ENCODE assay signal across 18 cellular contexts in genomic region chr12:15842106-15842505, GRCh38. TPM values are rescaled to one million over a fixed set of nuclear protein-coding genes. Genes with fewer than 3 reads are reported as not detected.
A peak's percentile ranks its signal among the peaks of the same experiment; 100 is the strongest.
DNase-seq lines count a peak whose midpoint lies in the region; ATAC-seq and TF ChIP-seq lines count a peak whose summit lies in the region.
"Had no signal": no experiment of that assay in that cellular context is flagged by ENCODE, and none has a peak within 500 bp of the region (broad histone marks: within the 10 kb centered on the region; RNA-seq: fewer than 3 reads in every experiment).

No MANE protein-coding gene starts in this region.

- H3K27me3 ChIP-seq in AG04450 (ENCODE audit: control insufficient read depth, insufficient read depth, low read length) (no peaks in the 10 kb centered on the region), IMR-90 (ENCODE audit: control insufficient read depth, insufficient read depth, low read length) (no peaks in the 10 kb centered on the region), H9 (ENCODE audit: insufficient read depth, low read length) (no peaks in the 10 kb centered on the region)

- H2AK9ac ChIP-seq in IMR-90 (replicated peaks; ENCODE audit: low read depth, low read length, poor library complexity), result no peak overlapping the region

- H2BK15ac ChIP-seq in IMR-90 (ENCODE audit: low read depth, low read length) (0 out of 3 replicates have a peak overlapping the region, but pooled peaks have one; percentile 21), H9 (ENCODE audit: low read depth, low read length) (no peak overlapping the region)

- H3K4me1 ChIP-seq in IMR-90 (ENCODE audit: control insufficient read depth, insufficient read depth, low read length) (peaks cover 11% of the 10 kb centered on the region), H9 (ENCODE audit: insufficient read depth, low read length) (no peaks in the 10 kb centered on the region)
- H3K4me1 ChIP-seq: parathyroid adenoma had no signal

- H3K4me3 ChIP-seq in AG04450 (ENCODE audit: low read depth, low read length) (no peak overlapping the region), IMR-90 (ENCODE audit: insufficient read depth, low read depth, low read length) (no peak overlapping the region)

- no peaks in the 10 kb centered on the region for H3K36me3 ChIP-seq in IMR-90 (ENCODE audit: control insufficient read depth, insufficient read depth, low read length)

- CTCF ChIA-PET in AG04450 (lab: Charles Lee), result interaction anchor here (0.6 kb wide), 1 partner anchor 257 kb away, joined by 3 read pairs; no protein-coding TSS in a partner anchor
- CTCF ChIA-PET in IMR-90 (lab: Yijun Ruan, JAX), result no interaction called here

- 27% methylated on average over 3 of the region's 3 CpGs; no CpG with 5 or more reads in 1 of the 2 experiments for WGBS in IMR-90 (ENCODE audit: extremely low coverage in 2 of 2, insufficient read length in 1 of 2), 2 experiments
- no CpG with 5 or more reads among the region's 3 CpGs for WGBS in H9 (ENCODE audit: extremely low coverage, insufficient read length, low lambda C conversion rate)

- H3K4me1 Mint-ChIP-seq in chondrocyte (ENCODE audit: low read depth) (peaks cover 35% of the 10 kb centered on the region), H9 (peaks cover 3 to 8% of the 10 kb centered on the region in 2 experiments)
- H3K4me1 Mint-ChIP-seq in activated T-helper 2 cell treated with anti-CD3 and anti-CD28 coated beads, Interferon-gamma antibody, Interleukin-2, Interleukin-4, amounts not matched to agents 10 μg/mL and 5 μg/mL and 100 μg/mL, durations not matched to agents 14 hours and 24 hours and 36 hours (ENCODE audit: low read depth), result no peaks in the 10 kb centered on the region
- H3K4me1 Mint-ChIP-seq: B cell had no signal

- no peak overlapping the region for H3T11ph ChIP-seq in H9 (ENCODE audit: low read length)

- H3K9me3 Mint-ChIP-seq in chondrocyte (ENCODE audit: low read depth), result no peaks in the 10 kb centered on the region
- H3K9me3 Mint-ChIP-seq in activated T-helper 2 cell treated with anti-CD3 and anti-CD28 coated beads, Interferon-gamma antibody, Interleukin-2, Interleukin-4, amounts not matched to agents 10 μg/mL and 5 μg/mL and 100 μg/mL, durations not matched to agents 14 hours and 24 hours and 36 hours, result no peaks in the 10 kb centered on the region
- no peaks in the 10 kb centered on the region for H3K9me3 Mint-ChIP-seq in H9

- no peaks in the 10 kb centered on the region for H4K20me1 ChIP-seq in IMR-90 (ENCODE audit: insufficient read depth, low read length)
- no peaks in the 10 kb centered on the region for H4K20me1 ChIP-seq in H9 (ENCODE audit: control insufficient read depth, insufficient read depth, insufficient read length)

- 0 out of 2 replicates have a peak overlapping the region, but pooled peaks have one; percentile 37 for H4K91ac ChIP-seq in IMR-90 (ENCODE audit: insufficient read depth, low read depth, low read length)
- H4K91ac ChIP-seq in H9 (ENCODE audit: insufficient read length, low read depth, low read length), result no peak overlapping the region

- H3K4me3 Mint-ChIP-seq in chondrocyte (ENCODE audit: unreplicated experiment), result no peak overlapping the region
- no peak overlapping the region for H3K4me3 Mint-ChIP-seq in activated T-helper 2 cell treated with anti-CD3 and anti-CD28 coated beads, Interferon-gamma antibody, Interleukin-2, Interleukin-4, amounts not matched to agents 10 μg/mL and 5 μg/mL and 100 μg/mL, durations not matched to agents 14 hours and 24 hours and 36 hours (ENCODE audit: low read depth)
- no peak overlapping the region for H3K4me3 Mint-ChIP-seq in H9
- H3K4me3 Mint-ChIP-seq: B cell had no signal

- POLR2A ChIA-PET in AG04450 (lab: Yijun Ruan, JAX) (interaction anchor here (0.6 to 1.3 kb wide), 2 partner anchors 53 to 97 kb away, joined by 4 to 5 read pairs; partner anchors contain the start of gene EPS8), IMR-90 (lab: Charles Lee; ENCODE audit: unreplicated experiment) (no interaction called here)

- dilution Hi-C loops in IMR-90 (cut with HindIII; ENCODE audit: low sequenced_read_pairs, unreplicated experiment), result loop anchor here (25.0 kb wide), 1 partner anchor 230 kb away; no protein-coding TSS in a partner anchor

- no peak overlapping the region for H2AK5ac ChIP-seq in IMR-90 (ENCODE audit: low read depth, low read length)
- H2AK5ac ChIP-seq in H9 (ENCODE audit: insufficient read length, low read length), result no peak overlapping the region

- H3K4me2 ChIP-seq in IMR-90 (ENCODE audit: low read depth, low read length) (no peak overlapping the region), H9 (ENCODE audit: insufficient read depth, insufficient read length, low read length) (no peak overlapping the region)

- TF ChIP-seq CTCF in AG04450 (IDR thresholded peaks at IDR 0.05; ENCODE audit: low read depth, low read length) (no peak), IMR-90 (conservative IDR thresholded peaks at IDR 0.05; ENCODE audit: low read depth, low read length) (no peak), chondrocyte (IDR thresholded peaks at IDR 0.05) (no peak), H9 (conservative IDR thresholded peaks at IDR 0.05) (no peak)

- H3K9me3 ChIP-seq in AG04450 (ENCODE audit: control insufficient read depth, insufficient read depth, low read length) (no peaks in the 10 kb centered on the region), IMR-90 (ENCODE audit: control insufficient read depth, insufficient read depth, low read length) (no peaks in the 10 kb centered on the region), H9 (ENCODE audit: control insufficient read depth, low read depth, low read length) (no peaks in the 10 kb centered on the region)

- no peaks in the 10 kb centered on the region for H3K36me3 Mint-ChIP-seq in chondrocyte (ENCODE audit: low read depth)
- H3K36me3 Mint-ChIP-seq in activated T-helper 2 cell treated with anti-CD3 and anti-CD28 coated beads, Interferon-gamma antibody, Interleukin-2, Interleukin-4, amounts not matched to agents 10 μg/mL and 5 μg/mL and 100 μg/mL, durations not matched to agents 14 hours and 24 hours and 36 hours (ENCODE audit: low read depth), result no peaks in the 10 kb centered on the region
- H3K36me3 Mint-ChIP-seq in H9 (ENCODE audit: insufficient read depth in 1 of 3, low read depth in 3 of 3), result no peaks in the 10 kb centered on the region

- intact Hi-C loops in IMR-90 (cut with micrococcal nuclease), result no loop called here
- intact Hi-C loops in activated T-helper 2 cell treated with anti-CD3 and anti-CD28 coated beads, Interferon-gamma antibody, Interleukin-2, Interleukin-4, amounts not matched to agents 10 μg/mL and 5 μg/mL and 100 μg/mL, durations not matched to agents 14 hours and 24 hours and 36 hours (cut with micrococcal nuclease), result no loop called here

- H3K56ac ChIP-seq in IMR-90 (ENCODE audit: extremely low read depth, insufficient read depth, low read length) (no peak overlapping the region; the same call in 1 of the 2 replicates), H9 (ENCODE audit: insufficient read length, low read depth, low read length) (no peak overlapping the region)

- peak overlapping the region in 1 of 2 experiments; percentile 42; a peak in 1 of 4 replicates for H4K8ac ChIP-seq in IMR-90 (ENCODE audit: low read depth in 2 of 2, low read length in 2 of 2)
- no peak overlapping the region for H4K8ac ChIP-seq in H9 (replicated peaks; ENCODE audit: insufficient read length, low read depth, low read length)

- no peaks in the 10 kb centered on the region for H3K79me2 ChIP-seq in H9 (ENCODE audit: insufficient read depth, low read length)
- H3K79me2 ChIP-seq: parathyroid adenoma had no signal

- 0 out of 2 replicates have a peak, but pooled peaks have one; percentile 3 for TF ChIP-seq RAD21 in IMR-90 (IDR thresholded peaks at IDR 0.05; ENCODE audit: low read length)

- H3K27ac ChIP-seq in AG04450 (ENCODE audit: low read depth, low read length), result peak overlapping the region; percentile 54
- peak overlapping the region; percentile 60; the same call in 1 of the 2 replicates for H3K27ac ChIP-seq in IMR-90 (ENCODE audit: insufficient read depth, low read length)
- no peak overlapping the region for H3K27ac ChIP-seq in H9 (ENCODE audit: insufficient read length, low read depth, low read length)
- H3K27ac ChIP-seq: parathyroid adenoma had no signal

- H3K18ac ChIP-seq in IMR-90 (ENCODE audit: low read depth, low read length), result no peak overlapping the region; the same call in 1 of the 2 replicates
- no peak overlapping the region for H3K18ac ChIP-seq in H9 (ENCODE audit: insufficient read length, low read depth, low read length)

- in situ Hi-C loops in IMR-90 (cut with MboI; ENCODE audit: low sequenced_read_pairs), result no loop called here

- H2BK120ac ChIP-seq in IMR-90 (ENCODE audit: low read depth, low read length), result peak overlapping the region; percentile 52; the same call in 1 of the 2 replicates
- H2BK120ac ChIP-seq in H9 (ENCODE audit: low read depth, low read length, poor library complexity, severe bottlenecking), result no peak overlapping the region

- H3K23ac ChIP-seq in IMR-90 (ENCODE audit: low read depth, low read length) (no peak overlapping the region), H9 (ENCODE audit: insufficient read length, low read depth, low read length) (no peak overlapping the region)

- H3K23me2 ChIP-seq in H9 (ENCODE audit: insufficient read length, low read depth, low read length, poor library complexity, severe bottlenecking), result no peaks in the 10 kb centered on the region

- peak; percentile 61 for ATAC-seq in IMR-90 (ENCODE audit: low read depth)
- ATAC-seq in GM19455 (IDR thresholded peaks at IDR 0.05; ENCODE audit: unreplicated experiment), result no peak
- ATAC-seq: stimulated activated naive CD8-positive, alpha-beta T cell treated with anti-CD3 and anti-CD28 coated beads, Interleukin-15, Interleukin-2, amounts not matched to agents 100 U/mL and 50 U/mL, for 24 hours had no signal

- H2BK12ac ChIP-seq in H9 (ENCODE audit: insufficient read length, low read depth, low read length), result no peak overlapping the region

- DNase-seq in AG04450 (ENCODE audit: low read depth, low spot score) (peak; percentile 72), IMR-90 (peak; percentile 98), chondrocyte (ENCODE audit: low spot score) (no peak), kidney tubule cell (ENCODE audit: low spot score) (peak; percentile 62), H9 (no peak), cerebellum (ENCODE audit: low spot score) (no peak)
- no peak for DNase-seq in activated T-helper 2 cell treated with anti-CD3 and anti-CD28 coated beads, Interferon-gamma antibody, Interleukin-2, Interleukin-4, amounts not matched to agents 10 μg/mL and 5 μg/mL and 100 μg/mL, durations not matched to agents 14 hours and 24 hours and 36 hours (ENCODE audit: low spot score)
- DNase-seq: activated CD4-positive, alpha-beta T cell treated with anti-CD3 and anti-CD28 coated beads for 4 hours; activated CD8-positive, alpha-beta memory T cell treated with anti-CD3 and anti-CD28 coated beads, Interleukin-2, amount 50 U/mL, for 48 hours; activated naive CD4-positive, alpha-beta T cell treated with anti-CD3 and anti-CD28 coated beads, Interleukin-2, amount 50 U/mL, for 16 hours; NCI-H1436; NCI-H446; stimulated activated CD4-positive, alpha-beta T cell treated with anti-CD3 and anti-CD28 coated beads, Interleukin-12 subunit alpha, Interleukin-12 subunit beta, amount 100 ng/mL, for 4 hours; stimulated activated naive CD8-positive, alpha-beta T cell treated with anti-CD3 and anti-CD28 coated beads, Interleukin-15, Interleukin-2, amounts not matched to agents 100 U/mL and 50 U/mL, for 24 hours; T-helper 9 cell had no signal

- H3K27ac Mint-ChIP-seq in chondrocyte (ENCODE audit: unreplicated experiment) (peak overlapping the region; percentile 1), H9 (no peak overlapping the region)
- no peak overlapping the region for H3K27ac Mint-ChIP-seq in activated T-helper 2 cell treated with anti-CD3 and anti-CD28 coated beads, Interferon-gamma antibody, Interleukin-2, Interleukin-4, amounts not matched to agents 10 μg/mL and 5 μg/mL and 100 μg/mL, durations not matched to agents 14 hours and 24 hours and 36 hours
- H3K27ac Mint-ChIP-seq: B cell had no signal

- H3K4ac ChIP-seq in IMR-90 (ENCODE audit: low read depth, low read length) (peak overlapping the region; percentile 73; the same call in 1 of the 2 replicates), H9 (ENCODE audit: low read depth, low read length) (no peak overlapping the region)

- no peak overlapping the region for H3K9ac ChIP-seq in IMR-90 (ENCODE audit: low read depth, low read length)
- H3K9ac ChIP-seq in H9 (ENCODE audit: extremely low read depth, insufficient read length, low read length), result no peak overlapping the region
- H3K9ac ChIP-seq: parathyroid adenoma had no signal

- peak overlapping the region; percentile 45 for H2BK20ac ChIP-seq in IMR-90 (ENCODE audit: low read depth, low read length)
- no peak overlapping the region for H2BK20ac ChIP-seq in H9 (ENCODE audit: low read depth, low read length, poor library complexity, severe bottlenecking)

- peaks cover 5% of the 10 kb centered on the region for H3K9me1 ChIP-seq in IMR-90 (ENCODE audit: insufficient read depth, low read length)

- H2BK5ac ChIP-seq in IMR-90 (ENCODE audit: low read depth, low read length, poor library complexity, severe bottlenecking) (peak overlapping the region; percentile 62), H9 (ENCODE audit: insufficient read length, low read length) (no peak overlapping the region)

- H4K5ac ChIP-seq in IMR-90 (ENCODE audit: low read depth, low read length), result no peak overlapping the region
- H4K5ac ChIP-seq in H9 (ENCODE audit: insufficient read length, low read depth, low read length), result no peak overlapping the region

- H3K27me3 Mint-ChIP-seq in chondrocyte (ENCODE audit: low read depth) (no peaks in the 10 kb centered on the region), H9 (ENCODE audit: low read depth) (no peaks in the 10 kb centered on the region)
- H3K27me3 Mint-ChIP-seq in activated T-helper 2 cell treated with anti-CD3 and anti-CD28 coated beads, Interferon-gamma antibody, Interleukin-2, Interleukin-4, amounts not matched to agents 10 μg/mL and 5 μg/mL and 100 μg/mL, durations not matched to agents 14 hours and 24 hours and 36 hours (ENCODE audit: low read depth), result peaks cover 10% of the 10 kb centered on the region

- TF ChIP-seq POLR2A in IMR-90 (IDR thresholded peaks at IDR 0.05; ENCODE audit: low read depth, low read length), result no peak

- H3K14ac ChIP-seq in IMR-90 (replicated peaks; ENCODE audit: low read depth, low read length), result 0 out of 2 replicates have a peak overlapping the region, but pooled peaks have one; percentile 49
- H3K14ac ChIP-seq in H9 (ENCODE audit: insufficient read depth, low read length), result no peak overlapping the region

- no peaks in the 10 kb centered on the region for H3K79me1 ChIP-seq in IMR-90 (ENCODE audit: low read depth in 1 of 2, low read length in 2 of 2)
- H3K79me1 ChIP-seq in H9 (ENCODE audit: insufficient read depth, low read depth, low read length, poor library complexity, severe bottlenecking), result no peaks in the 10 kb centered on the region

- H2AFZ ChIP-seq in IMR-90 (replicated peaks; ENCODE audit: low read length, poor library complexity) (no peak overlapping the region), H9 (ENCODE audit: low read length) (no peak overlapping the region)
- H2AFZ ChIP-seq: parathyroid adenoma had no signal

- BruUV-seq in IMR-90 (replicated peaks; lab: Mats Ljungman, UMichigan), result no TSS peak

RNA-seq across cellular contexts. Expression of gene STRAP, which starts 40.1 kb away (rescaled TPM):
- polyA plus RNA-seq in AG04450 (2011; rRNA removed) (133 and 180 TPM in 2 replicates), IMR-90 (2012; rRNA removed) (91.0 and 98.1 TPM in 2 replicates)
- polyA minus RNA-seq in AG04450 (2011; rRNA and poly(A)+ RNA removed), result 151 and 152 TPM in 2 replicates
- total RNA-seq in IMR-90 (2012; rRNA removed) (82.1 and 133 TPM in 2 replicates), chondrocyte (153 to 172 TPM (median 154 TPM) in 3 replicates), H9 (2021) (210 and 218 TPM in 2 replicates), cerebellum (64.0 TPM)
- polyA plus RNA-seq in IMR-90 (2012; cell fraction: cytosol; rRNA removed), result 53.4 and 67.4 TPM in 2 replicates
- polyA plus RNA-seq in IMR-90 (2012; cell fraction: nucleus; rRNA removed; ENCODE audit: low replicate concordance), result 31.4 and 54.0 TPM in 2 replicates
- 144 TPM in 2 replicates for total RNA-seq in activated T-helper 2 cell treated with anti-CD3 and anti-CD28 coated beads, Interferon-gamma antibody, Interleukin-2, Interleukin-4, amounts not matched to agents 10 μg/mL and 5 μg/mL and 100 μg/mL, durations not matched to agents 14 hours and 24 hours and 36 hours

RNA-seq across cellular contexts. Expression of gene EPS8, which starts 52.9 kb away (rescaled TPM):
- polyA plus RNA-seq in AG04450 (2011; rRNA removed) (56.2 and 69.9 TPM in 2 replicates), IMR-90 (2012; rRNA removed) (45.0 and 45.1 TPM in 2 replicates)
- polyA minus RNA-seq in AG04450 (2011; rRNA and poly(A)+ RNA removed), result 68.3 and 71.2 TPM in 2 replicates
- total RNA-seq in IMR-90 (2012; rRNA removed) (102 and 104 TPM in 2 replicates), chondrocyte (114 to 181 TPM (median 120 TPM) in 3 replicates), H9 (2021) (1.9 and 2.2 TPM in 2 replicates), cerebellum (170 TPM)
- polyA plus RNA-seq in IMR-90 (2012; cell fraction: cytosol; rRNA removed), result 14.0 and 14.1 TPM in 2 replicates
- 26.2 and 55.5 TPM in 2 replicates for polyA plus RNA-seq in IMR-90 (2012; cell fraction: nucleus; rRNA removed; ENCODE audit: low replicate concordance)
- 2.7 and 2.8 TPM in 2 replicates for total RNA-seq in activated T-helper 2 cell treated with anti-CD3 and anti-CD28 coated beads, Interferon-gamma antibody, Interleukin-2, Interleukin-4, amounts not matched to agents 10 μg/mL and 5 μg/mL and 100 μg/mL, durations not matched to agents 14 hours and 24 hours and 36 hours

Comparison
In these comparisons a context has a peak if more than half of its experiments do, and no peak if none do; other contexts are left out.
1. DNase-seq: peak in AG04450 (single experiment), IMR-90 (single experiment) and kidney tubule cell (single experiment); none in chondrocyte (single experiment), activated T-helper 2 cell treated with anti-CD3 and anti-CD28 coated beads, Interferon-gamma antibody, Interleukin-2, Interleukin-4, amounts not matched to agents 10 μg/mL and 5 μg/mL and 100 μg/mL, durations not matched to agents 14 hours and 24 hours and 36 hours (single experiment), H9 (single experiment) and cerebellum (single experiment).
2. RNA of gene EPS8, which starts 52.9 kb away (total RNA-seq): 170 TPM in cerebellum (single experiment), 114 to 181 TPM in chondrocyte and 102 to 104 TPM in IMR-90; 2.7 to 2.8 TPM in activated T-helper 2 cell treated with anti-CD3 and anti-CD28 coated beads, Interferon-gamma antibody, Interleukin-2, Interleukin-4, amounts not matched to agents 10 μg/mL and 5 μg/mL and 100 μg/mL, durations not matched to agents 14 hours and 24 hours and 36 hours and 1.9 to 2.2 TPM in H9; every median in the first group is over 10 times any median in the second.